ENCODE assay signal across 30 cellular contexts in genomic region chr3:70615286-70615685, GRCh38.
"Had no signal": no experiment of that assay in that cellular context is flagged by ENCODE, and none has a peak within 500 bp of the region (broad histone marks: within the 10 kb centered on the region; RNA-seq: fewer than 3 reads in every experiment).

No MANE protein-coding gene starts in this region.

- H3K27me3 ChIP-seq: adrenal gland, body of pancreas, cardiac muscle cell, colonic mucosa, stomach, thyroid gland, upper lobe of left lung had no signal

- H2AFZ ChIP-seq: parathyroid adenoma had no signal

- DNase-seq: activated CD4-positive, alpha-beta T cell treated with anti-CD3 and anti-CD28 coated beads for 4 hours; activated CD4-positive, alpha-beta T cell treated with anti-CD3 and anti-CD28 coated beads, Interleukin-2, amount 50 U/mL, for 4 hours; activated CD4-positive, CD25-positive, alpha-beta regulatory T cell; activated effector memory CD4-positive, alpha-beta T cell treated with Interleukin-2 at 50 U/mL for 16 hours; activated naive CD4-positive, alpha-beta T cell treated with Interleukin-2 at 50 U/mL for 16 hours; activated naive CD8-positive, alpha-beta T cell treated with anti-CD3 and anti-CD28 coated beads for 36 hours; activated T-cell treated with anti-CD3 and anti-CD28 coated beads for 4 hours; activated T-cell treated with anti-CD3 and anti-CD28 coated beads, Interleukin-2, amount 50 U/mL, for 72 hours; adrenal gland; body of pancreas; cerebellar nuclear complex; colonic mucosa; effector CD8-positive, alpha-beta T cell; islet precursor cell; left ventricle myocardium inferior; naive B cell; nephron progenitor cell; occipital lobe; psoas muscle; stimulated activated CD4-positive, alpha-beta T cell treated with anti-CD3 and anti-CD28 coated beads, Interleukin-1b, Interleukin-23, amount 100 ng/mL, for 48 hours; stimulated activated naive B cell treated with anti-CD40 and anti-IgM and Interleukin-4, amounts not matched to agents 10 μg/mL and 1 μg/mL and 100 μg/mL, for 72 hours; stomach; T-cell; thyroid gland; upper lobe of left lung had no signal

- FAIRE-seq: frontal cortex had no signal

- H3K36me3 ChIP-seq: adrenal gland, cardiac muscle cell, colonic mucosa, left ventricle myocardium inferior, stomach, thyroid gland, upper lobe of left lung had no signal

- H3K4me1 ChIP-seq: adrenal gland, body of pancreas, colonic mucosa, left ventricle myocardium inferior, parathyroid adenoma, psoas muscle, stomach, thyroid gland, upper lobe of left lung had no signal

- H3K27ac ChIP-seq: adrenal gland, body of pancreas, cardiac muscle cell, colonic mucosa, left ventricle myocardium inferior, parathyroid adenoma, psoas muscle, stomach, thyroid gland, upper lobe of left lung had no signal

- H3K9ac ChIP-seq: parathyroid adenoma had no signal

- H3K4me2 ChIP-seq: smooth muscle cell had no signal

- H3K79me2 ChIP-seq: parathyroid adenoma had no signal

- H3K4me3 ChIP-seq: adrenal gland, body of pancreas, cardiac muscle cell, colonic mucosa, left ventricle myocardium inferior, lung, psoas muscle, smooth muscle cell, stomach, thyroid gland, upper lobe of left lung had no signal

- H3K9me3 ChIP-seq: adrenal gland, body of pancreas, colonic mucosa, left ventricle myocardium inferior, psoas muscle, thyroid gland, upper lobe of left lung had no signal
